ENCODE assay signal across 23 cellular contexts in genomic region chr3:49556500-49557275, GRCh38. TPM values are rescaled to one million over a fixed set of nuclear protein-coding genes. Genes with fewer than 3 reads are reported as not detected.
DNase-seq lines count a peak whose midpoint lies in the region; ATAC-seq and TF ChIP-seq lines count a peak whose summit lies in the region.
"Had no signal": no experiment of that assay in that cellular context is flagged by ENCODE, and none has a peak within 500 bp of the region (broad histone marks: within the 10 kb centered on the region; RNA-seq: fewer than 3 reads in every experiment).

No MANE protein-coding gene starts in this region.

- peaks cover 30% of the 10 kb centered on the region for H3K4me1 Mint-ChIP-seq in neural crest cell

- no peaks in the 10 kb centered on the region for H3K27me3 ChIP-seq in dorsolateral prefrontal cortex
- H3K27me3 ChIP-seq: MG63 had no signal

- H3K27ac ChIP-seq in angular gyrus (ENCODE audit: low read depth, low read length) (peak overlapping the region; percentile 35), dorsolateral prefrontal cortex (peak overlapping the region in 42 of 59 donors; percentile 2 to 90 (median 72))
- H3K27ac ChIP-seq: SJCRH30 had no signal

- no peak for TF ChIP-seq POLR2A in erythroblast (IDR thresholded peaks at IDR 0.05; ENCODE audit: low read length)

- peak overlapping the region in 54 of 59 donors; percentile 5 to 91 (median 76) for H3K4me3 ChIP-seq in dorsolateral prefrontal cortex
- H3K4me3 ChIP-seq: MG63, SJCRH30 had no signal

- intact Hi-C loops in dorsolateral prefrontal cortex (cut with DNase I): loop anchor here in 1 of 2 donors (10.0 kb wide), 1 partner anchor 658 kb away; no protein-coding TSS in a partner anchor

- no peak for TF ChIP-seq CTCF in dorsolateral prefrontal cortex (IDR thresholded peaks at IDR 0.05 in 54 of 56, conservative IDR thresholded peaks at IDR 0.05 in 2 of 56; ENCODE audit: low read depth in 1 of 56, partially characterized antibody in 56 of 56)
- TF ChIP-seq CTCF in neural crest cell (conservative IDR thresholded peaks at IDR 0.05): no peak

- H3K9me3 Mint-ChIP-seq in neural crest cell: peaks cover 3% of the 10 kb centered on the region
- H3K9me3 Mint-ChIP-seq: CD8-positive, alpha-beta T cell had no signal

- H3K27me3 Mint-ChIP-seq in neural crest cell (ENCODE audit: low read depth): peaks cover 7% of the 10 kb centered on the region

- H3K27ac Mint-ChIP-seq in neural crest cell (ENCODE audit: unreplicated experiment): no peak overlapping the region
- H3K27ac Mint-ChIP-seq: CD8-positive, alpha-beta T cell had no signal

- ATAC-seq in GM21423 (IDR thresholded peaks at IDR 0.05; ENCODE audit: unreplicated experiment) (no peak), GM18861 (IDR thresholded peaks at IDR 0.05; ENCODE audit: unreplicated experiment) (no peak)
- ATAC-seq: CD8-positive, alpha-beta T cell; PC-3; SK-N-SH treated with all-trans-retinoic acid at 6 μM for 48 hours had no signal

- peaks cover 2% of the 10 kb centered on the region for H3K36me3 Mint-ChIP-seq in neural crest cell (ENCODE audit: low read depth)
- H3K36me3 Mint-ChIP-seq: CD8-positive, alpha-beta T cell had no signal

- DNase-seq in dorsolateral prefrontal cortex: peak in 2 of 10 donors; percentile 22 to 61
- DNase-seq in neural crest cell (ENCODE audit: low read depth, low spot score): no peak
- no peak for DNase-seq in erythroblast (lab: John Stamatoyannopoulos, UW)
- no peak for DNase-seq in NCI-H1092 (lab: John Stamatoyannopoulos, UW)
- DNase-seq: AML-193; CD8-positive, alpha-beta T cell; DMS 273 treated with DMSO at 0.1 percent for 48 hours; DMS79; EL; GF-D8; KG1; MG63; NCI-H2029; NCI-H446 treated with DMSO at 0.1 percent for 48 hours; NCI-H526; NCI-H82; NK-92 treated with Interleukin-12 subunit alpha and Interleukin-12 subunit beta, amount 100 ng/mL, for 24 hours; PC-3; SJCRH30 had no signal

- peak overlapping the region; percentile 86 for H3K4me3 Mint-ChIP-seq in neural crest cell

RNA-seq across cellular contexts. Expression of gene BSN, which starts 2.4 kb away (rescaled TPM):
- total RNA-seq in dorsolateral prefrontal cortex (100 to 1,000 TPM in 115 of 120 experiments, 10 to 100 TPM in 5; 47.8 to 218 (median 156) TPM), neural crest cell (6.1 and 6.5 TPM in 2 replicates)
